Comparison of ENCODE assay signal across 15 cellular contexts in the genomic region with DNA sequence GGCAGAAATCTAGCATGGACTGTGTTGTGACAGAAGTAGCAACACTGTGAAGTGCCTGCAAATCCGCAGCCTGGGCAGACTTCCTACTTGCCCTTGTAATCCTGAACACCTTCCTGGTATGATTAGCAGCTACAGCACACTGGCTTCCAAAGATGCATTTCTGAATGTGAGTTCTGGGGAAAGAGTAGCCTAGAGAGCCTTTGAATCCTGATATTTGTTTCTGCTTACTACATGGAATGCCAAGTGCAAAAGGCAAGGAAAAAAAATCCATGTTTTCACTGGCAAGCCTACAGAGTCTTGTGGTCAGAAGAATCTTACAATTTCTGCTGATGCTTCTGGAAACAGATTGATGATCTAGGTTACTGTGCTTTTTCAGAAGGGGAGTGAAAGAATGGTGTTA.
A peak's percentile ranks its signal among the peaks of the same experiment; 100 is the strongest.
DNase-seq lines count a peak whose midpoint lies in the region; ATAC-seq and TF ChIP-seq lines count a peak whose summit lies in the region.
"Had no signal": no experiment of that assay in that cellular context is flagged by ENCODE, and none has a peak within 500 bp of the region (broad histone marks: within the 10 kb centered on the region; RNA-seq: fewer than 3 reads in every experiment).

No MANE protein-coding gene starts in this region.

- no peak overlapping the region for H2BK120ac ChIP-seq in mesenchymal stem cell (ENCODE audit: low read depth, low read length)

- no peak overlapping the region for H2AFZ ChIP-seq in mesenchymal stem cell (ENCODE audit: low read depth, low read length)

- WGBS in mesenchymal stem cell = 10% methylated on average over 1 of the region's 1 CpG

- peak overlapping the region in 1 of 2 experiments; percentile 34 for H2BK12ac ChIP-seq in mesenchymal stem cell (ENCODE audit: low read length in 2 of 2)

- H2BK5ac ChIP-seq in mesenchymal stem cell (ENCODE audit: low read depth, low read length, poor library complexity, severe bottlenecking) = no peak overlapping the region

- H4K8ac ChIP-seq in mesenchymal stem cell (ENCODE audit: low read length) = no peak overlapping the region

- no peak overlapping the region for H2AK5ac ChIP-seq in mesenchymal stem cell (ENCODE audit: low read length, severe bottlenecking)

- no peak overlapping the region for H2BK15ac ChIP-seq in mesenchymal stem cell (ENCODE audit: low read depth, poor library complexity, severe bottlenecking)

- H3K36me3 ChIP-seq in mesenchymal stem cell (ENCODE audit: control insufficient read depth in 1 of 2, insufficient read depth in 2 of 2, low read depth in 1 of 2, low read length in 2 of 2) = no peaks in the 10 kb centered on the region
- H3K36me3 ChIP-seq: ovary had no signal

- no peaks in the 10 kb centered on the region for H3K4me1 ChIP-seq in mesenchymal stem cell (ENCODE audit: control insufficient read depth, insufficient read depth, low read depth, low read length)

- no peak overlapping the region for H3K4me3 ChIP-seq in choroid plexus epithelial cell (ENCODE audit: low read depth, low read length)
- H3K4me3 ChIP-seq in mesenchymal stem cell (ENCODE audit: insufficient read depth in 1 of 2, low read depth in 1 of 2, low read length in 2 of 2) = no peak overlapping the region
- H3K4me3 ChIP-seq: ovary had no signal

- H3K27me3 ChIP-seq in mesenchymal stem cell (ENCODE audit: control insufficient read depth in 1 of 2, insufficient read depth in 1 of 2, low read length in 2 of 2) = no peaks in the 10 kb centered on the region
- H3K27me3 ChIP-seq: ovary had no signal

- H3K4ac ChIP-seq in mesenchymal stem cell (ENCODE audit: low read depth in 1 of 2, low read length in 2 of 2) = peak overlapping the region in 1 of 2 experiments; percentile 24

- no peaks in the 10 kb centered on the region for H3K79me1 ChIP-seq in mesenchymal stem cell (replicated peaks; ENCODE audit: low read length, poor library complexity, severe bottlenecking)

- TF ChIP-seq CTCF in choroid plexus epithelial cell (conservative IDR thresholded peaks at IDR 0.05; ENCODE audit: low read depth, low read length) = no peak

- DNase-seq in AG08395 (ENCODE audit: low spot score) (peak; percentile 41), HT-29 (ENCODE audit: low spot score) (peak; percentile 15), choroid plexus epithelial cell (ENCODE audit: low read depth) (peak; percentile 93), mesenchymal stem cell (peak; percentile 77), left lobe of liver (ENCODE audit: low spot score) (no peak), NOMO-1 treated with DMSO at 0.1 percent for 48 hours (lab: John Stamatoyannopoulos, UW; ENCODE audit: unreplicated experiment) (no peak), DMS79 treated with DMSO at 0.1 percent for 48 hours (lab: John Stamatoyannopoulos, UW) (no peak)
- DNase-seq: activated CD4-positive, alpha-beta T cell treated with anti-CD3 and anti-CD28 coated beads, Interleukin-2, amount 50 U/mL, for 48 hours; CD8-positive, alpha-beta T cell; effector memory CD4-positive, alpha-beta T cell; MV-4-11; NCI-H69; ovary; SW 1271 had no signal

- H3K4me2 ChIP-seq in mesenchymal stem cell (ENCODE audit: low read length, poor library complexity, severe bottlenecking) = no peak overlapping the region

- ATAC-seq in left lobe of liver (no peak), HG03432 (IDR thresholded peaks at IDR 0.05; ENCODE audit: unreplicated experiment) (no peak)
- ATAC-seq: CD8-positive, alpha-beta T cell had no signal

- no peak overlapping the region for H3K23ac ChIP-seq in mesenchymal stem cell (ENCODE audit: low read length in 2 of 2)

- H3K9me3 ChIP-seq in mesenchymal stem cell (ENCODE audit: control insufficient read depth, low read length) = no peaks in the 10 kb centered on the region
- H3K9me3 ChIP-seq: ovary had no signal

- H4K91ac ChIP-seq in mesenchymal stem cell (ENCODE audit: low read length) = peak overlapping the region; percentile 4

- H3K27ac ChIP-seq in mesenchymal stem cell (ENCODE audit: low read length, poor library complexity, severe bottlenecking) = peak overlapping the region; percentile 76
- H3K27ac ChIP-seq: ovary had no signal

- no peak overlapping the region for H3K14ac ChIP-seq in mesenchymal stem cell (ENCODE audit: low read length in 2 of 2)

- peak overlapping the region; percentile 57 for H3K9ac ChIP-seq in mesenchymal stem cell (ENCODE audit: low read length)

- H3K18ac ChIP-seq in mesenchymal stem cell (ENCODE audit: low read depth in 1 of 2, low read length in 2 of 2) = peak overlapping the region in 1 of 2 experiments; percentile 37

Comparison
In these comparisons a context has a peak if more than half of its experiments do, and no peak if none do; other contexts are left out.
1. DNase-seq: peak in AG08395 (single experiment), HT-29 (single experiment), choroid plexus epithelial cell (single experiment) and mesenchymal stem cell (single experiment); none in left lobe of liver (single experiment), NOMO-1 treated with DMSO at 0.1 percent for 48 hours (single experiment) and DMS79 treated with DMSO at 0.1 percent for 48 hours (single experiment).